27 cellular contexts compared by ENCODE assay signal in the genomic region with DNA sequence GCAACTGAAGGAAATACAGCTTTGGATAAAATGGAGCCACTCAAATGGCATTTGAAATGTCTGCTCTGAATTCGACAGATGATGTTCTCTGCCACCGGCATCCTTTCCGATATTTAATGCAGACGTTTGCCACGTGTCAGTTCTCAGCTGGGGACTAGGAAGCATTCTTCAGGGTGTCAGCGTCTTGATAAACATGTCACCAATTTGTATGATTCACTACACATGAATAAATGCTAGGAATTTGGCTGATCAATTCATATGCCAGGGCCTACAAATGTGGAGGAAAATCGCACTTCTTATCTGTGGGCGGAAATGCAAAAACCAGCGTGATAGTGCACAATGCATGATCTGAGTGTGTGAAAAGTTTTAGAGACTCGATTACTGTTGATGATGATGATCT.
"Had no signal": no experiment of that assay in that cellular context is flagged by ENCODE, and none has a peak within 500 bp of the region (broad histone marks: within the 10 kb centered on the region; RNA-seq: fewer than 3 reads in every experiment).

No MANE protein-coding gene starts in this region.

- H3K4me2 ChIP-seq: hepatocyte had no signal

- H3K36me3 Mint-ChIP-seq: activated naive CD8-positive, alpha-beta T cell had no signal

- ATAC-seq: activated T-cell treated with anti-CD3 and anti-CD28 coated beads, Interleukin-2, amount 50 U/mL, for 4 hours; activated T-helper 17 cell treated with anti-CD3 and anti-CD28 coated beads, Interleukin-2, amount 50 U/mL, for 72 hours; effector memory CD8-positive, alpha-beta T cell; heart right ventricle; T-helper 17 cell had no signal

- H3K79me2 ChIP-seq: hepatocyte had no signal

- H3K4me3 ChIP-seq: esophagus squamous epithelium, heart right ventricle, hepatocyte had no signal

- H3K27me3 Mint-ChIP-seq: activated CD4-positive, alpha-beta memory T cell treated with anti-CD3 and anti-CD28 coated beads, Interleukin-2, amount 10 ng/mL, durations not matched to agents 7 days and 5 days; activated CD4-positive, alpha-beta T cell treated with anti-CD3 and anti-CD28 coated beads, Interleukin-2, amount 10 ng/mL, durations not matched to agents 7 days and 5 days; effector memory CD8-positive, alpha-beta T cell; T-helper 17 cell had no signal

- H3K9me3 Mint-ChIP-seq: activated CD4-positive, alpha-beta memory T cell treated with anti-CD3 and anti-CD28 coated beads, Interleukin-2, amount 10 ng/mL, durations not matched to agents 7 days and 5 days; activated CD4-positive, alpha-beta T cell treated with anti-CD3 and anti-CD28 coated beads, Interleukin-2, amount 10 ng/mL, durations not matched to agents 7 days and 5 days; activated T-cell treated with anti-CD3 and anti-CD28 coated beads, Interleukin-2, amount 50 U/mL, for 4 hours; effector memory CD8-positive, alpha-beta T cell; T-helper 2 cell treated with Interferon-gamma antibody and Interleukin-4, amounts not matched to agents 5 μg/mL and 100 μg/mL, for 36 hours had no signal

- H3K4me3 Mint-ChIP-seq: activated CD4-positive, alpha-beta memory T cell treated with anti-CD3 and anti-CD28 coated beads, Interleukin-2, amount 10 ng/mL, durations not matched to agents 7 days and 5 days; activated CD4-positive, alpha-beta T cell treated with anti-CD3 and anti-CD28 coated beads, Interleukin-2, amount 10 ng/mL, durations not matched to agents 7 days and 5 days; activated naive CD8-positive, alpha-beta T cell; activated T-cell treated with anti-CD3 and anti-CD28 coated beads, Interleukin-2, amount 50 U/mL, for 4 hours; activated T-helper 17 cell treated with anti-CD3 and anti-CD28 coated beads, Interleukin-2, amount 50 U/mL, for 72 hours; effector memory CD8-positive, alpha-beta T cell; T-helper 17 cell; T-helper 2 cell treated with Interferon-gamma antibody and Interleukin-4, amounts not matched to agents 5 μg/mL and 100 μg/mL, for 36 hours had no signal

- H3K27ac ChIP-seq: esophagus squamous epithelium, heart right ventricle, hepatocyte had no signal

- H3K4me1 Mint-ChIP-seq: activated CD4-positive, alpha-beta memory T cell treated with anti-CD3 and anti-CD28 coated beads, Interleukin-2, amount 10 ng/mL, durations not matched to agents 7 days and 5 days; activated CD4-positive, alpha-beta T cell treated with anti-CD3 and anti-CD28 coated beads, Interleukin-2, amount 10 ng/mL, durations not matched to agents 7 days and 5 days; activated T-helper 17 cell treated with anti-CD3 and anti-CD28 coated beads, Interleukin-2, amount 50 U/mL, for 72 hours; T-helper 17 cell had no signal

- H3K27me3 ChIP-seq: esophagus squamous epithelium, heart right ventricle, hepatocyte had no signal

- H3K4me1 ChIP-seq: esophagus squamous epithelium had no signal

- H3K36me3 ChIP-seq: esophagus squamous epithelium, heart right ventricle had no signal

- DNase-seq: activated CD4-positive, alpha-beta memory T cell treated with anti-CD3 and anti-CD28 coated beads, Interleukin-2, amount 10 ng/mL, durations not matched to agents 7 days and 5 days; activated CD4-positive, alpha-beta T cell treated with anti-CD3 and anti-CD28 coated beads for 1 hour; activated CD4-positive, alpha-beta T cell treated with anti-CD3 and anti-CD28 coated beads for 4 hours; activated CD4-positive, alpha-beta T cell treated with anti-CD3 and anti-CD28 coated beads, Interleukin-2, amount 10 ng/mL, durations not matched to agents 7 days and 5 days; activated CD4-positive, alpha-beta T cell treated with anti-CD3 and anti-CD28 coated beads, Interleukin-2, amount 50 U/mL, for 4 hours; activated CD4-positive, CD25-positive, alpha-beta regulatory T cell; activated CD8-positive, alpha-beta memory T cell treated with anti-CD3 and anti-CD28 coated beads for 24 hours; activated effector memory CD4-positive, alpha-beta T cell treated with Interleukin-2 at 50 U/mL for 16 hours; activated gamma-delta T cell treated with Interleukin-2 at 50 U/mL for 16 hours; activated naive CD4-positive, alpha-beta T cell treated with anti-CD3 and anti-CD28 coated beads, Interleukin-2, amount 50 U/mL, for 16 hours; activated naive CD4-positive, alpha-beta T cell treated with Interleukin-2 at 50 U/mL for 16 hours; activated T-cell treated with anti-CD3 and anti-CD28 coated beads, Interleukin-2, amount 50 U/mL, for 4 hours; amniotic stem cell; caudate nucleus; cortex of kidney; dermis blood vessel endothelial cell; effector CD4-positive, alpha-beta T cell; effector memory CD8-positive, alpha-beta T cell; esophagus squamous epithelium; heart right ventricle; T-helper 1 cell; T-helper 17 cell; T1000 had no signal

- H3K27ac Mint-ChIP-seq: activated CD4-positive, alpha-beta memory T cell treated with anti-CD3 and anti-CD28 coated beads, Interleukin-2, amount 10 ng/mL, durations not matched to agents 7 days and 5 days; activated CD4-positive, alpha-beta T cell treated with anti-CD3 and anti-CD28 coated beads, Interleukin-2, amount 10 ng/mL, durations not matched to agents 7 days and 5 days; activated naive CD8-positive, alpha-beta T cell; activated T-helper 17 cell treated with anti-CD3 and anti-CD28 coated beads, Interleukin-2, amount 50 U/mL, for 72 hours; effector memory CD8-positive, alpha-beta T cell; T-helper 17 cell; T-helper 2 cell treated with Interferon-gamma antibody and Interleukin-4, amounts not matched to agents 5 μg/mL and 100 μg/mL, for 36 hours had no signal
